ENCODE assay signal across 28 cellular contexts in the genomic region with DNA sequence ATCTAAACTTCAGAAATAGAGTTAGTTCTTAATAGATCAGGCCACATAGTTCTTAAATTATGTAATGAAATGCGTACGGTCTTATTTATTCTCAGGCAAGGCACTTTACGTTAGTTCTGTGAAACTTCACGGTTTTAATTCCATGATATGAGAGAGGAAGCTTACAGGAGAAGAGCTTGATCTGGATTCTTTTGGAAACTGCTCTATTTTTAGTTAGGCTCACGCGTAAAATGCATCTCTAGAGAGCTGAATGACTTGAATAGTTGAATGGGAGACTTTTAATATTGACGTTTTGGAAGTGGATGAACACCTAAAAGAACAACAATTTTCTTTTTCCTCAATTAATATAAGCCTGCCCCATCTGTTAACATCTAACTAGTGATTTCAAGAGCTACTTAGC.
"Had no signal": no experiment of that assay in that cellular context is flagged by ENCODE, and none has a peak within 500 bp of the region (broad histone marks: within the 10 kb centered on the region; RNA-seq: fewer than 3 reads in every experiment).

No MANE protein-coding gene starts in this region.

- H3K4me3 Mint-ChIP-seq: activated CD4-positive, alpha-beta memory T cell treated with anti-CD3 and anti-CD28 coated beads, Interleukin-2, amount 10 ng/mL, durations not matched to agents 7 days and 5 days; activated CD4-positive, alpha-beta T cell treated with anti-CD3 and anti-CD28 coated beads for 36 hours; activated naive CD8-positive, alpha-beta T cell treated with anti-CD3 and anti-CD28 coated beads, Interleukin-2, amount 10 ng/mL, durations not matched to agents 7 days and 5 days; T-helper 17 cell had no signal

- H3K27me3 ChIP-seq: breast epithelium, MG63, Peyer's patch had no signal

- H3K4me3 ChIP-seq: breast epithelium, MG63, Peyer's patch had no signal

- H3K27ac ChIP-seq: breast epithelium, KMS-11, Peyer's patch, RWPE1, VCaP had no signal

- H3K36me3 Mint-ChIP-seq: activated naive CD8-positive, alpha-beta T cell treated with anti-CD3 and anti-CD28 coated beads, Interleukin-2, amount 10 ng/mL, durations not matched to agents 7 days and 5 days had no signal

- ATAC-seq: activated CD4-positive, alpha-beta T cell treated with anti-CD3 and anti-CD28 coated beads for 36 hours; HepG2; T-helper 17 cell had no signal

- H3K27ac Mint-ChIP-seq: activated CD4-positive, alpha-beta memory T cell treated with anti-CD3 and anti-CD28 coated beads, Interleukin-2, amount 10 ng/mL, durations not matched to agents 7 days and 5 days; activated CD4-positive, alpha-beta T cell treated with anti-CD3 and anti-CD28 coated beads for 36 hours; activated naive CD8-positive, alpha-beta T cell treated with anti-CD3 and anti-CD28 coated beads, Interleukin-2, amount 10 ng/mL, durations not matched to agents 7 days and 5 days; T-helper 17 cell had no signal

- H3K4me1 Mint-ChIP-seq: activated CD4-positive, alpha-beta memory T cell treated with anti-CD3 and anti-CD28 coated beads, Interleukin-2, amount 10 ng/mL, durations not matched to agents 7 days and 5 days; activated CD4-positive, alpha-beta T cell treated with anti-CD3 and anti-CD28 coated beads for 36 hours; activated naive CD8-positive, alpha-beta T cell treated with anti-CD3 and anti-CD28 coated beads, Interleukin-2, amount 10 ng/mL, durations not matched to agents 7 days and 5 days; T-helper 17 cell had no signal

- H3K4me1 ChIP-seq: breast epithelium, Peyer's patch had no signal

- H3K27me3 Mint-ChIP-seq: activated CD4-positive, alpha-beta memory T cell treated with anti-CD3 and anti-CD28 coated beads, Interleukin-2, amount 10 ng/mL, durations not matched to agents 7 days and 5 days; activated CD4-positive, alpha-beta T cell treated with anti-CD3 and anti-CD28 coated beads for 36 hours; activated naive CD8-positive, alpha-beta T cell treated with anti-CD3 and anti-CD28 coated beads, Interleukin-2, amount 10 ng/mL, durations not matched to agents 7 days and 5 days; T-helper 17 cell had no signal

- H3K9ac ChIP-seq: KMS-11 had no signal

- H3K9me3 ChIP-seq: breast epithelium, Peyer's patch had no signal

- H3K36me3 ChIP-seq: breast epithelium, MG63, Peyer's patch had no signal

- H3K9me3 Mint-ChIP-seq: activated CD4-positive, alpha-beta memory T cell treated with anti-CD3 and anti-CD28 coated beads, Interleukin-2, amount 10 ng/mL, durations not matched to agents 7 days and 5 days; activated naive CD8-positive, alpha-beta T cell treated with anti-CD3 and anti-CD28 coated beads, Interleukin-2, amount 10 ng/mL, durations not matched to agents 7 days and 5 days had no signal

- H3K4me2 ChIP-seq: KMS-11 had no signal

- DNase-seq: activated CD4-positive, alpha-beta memory T cell treated with anti-CD3 and anti-CD28 coated beads, Interleukin-2, amount 10 ng/mL, durations not matched to agents 7 days and 5 days; activated CD4-positive, alpha-beta T cell treated with anti-CD3 and anti-CD28 coated beads for 36 hours; activated CD4-positive, alpha-beta T cell treated with anti-CD3 and anti-CD28 coated beads, Interleukin-2, amount 50 U/mL, for 1 hour; activated naive CD4-positive, alpha-beta T cell treated with anti-CD3 and anti-CD28 coated beads, Interleukin-2, amount 50 U/mL, for 16 hours; activated naive CD8-positive, alpha-beta T cell treated with anti-CD3 and anti-CD28 coated beads, Interleukin-2, amount 10 ng/mL, durations not matched to agents 7 days and 5 days; activated T-cell treated with anti-CD3 and anti-CD28 coated beads for 4 hours; aorta; MG63; MV-4-11; NCI-H1092 treated with DMSO at 0.1 percent for 48 hours; NCI-H1417 treated with DMSO at 0.1 percent for 48 hours; NCI-H1694; NCI-H2029; NCI-H345; NCI-H510A; NCI-H526 treated with DMSO at 0.1 percent for 48 hours; NCI-H82; NK-92 treated with Interleukin-12 subunit alpha and Interleukin-12 subunit beta, amount 100 ng/mL, for 24 hours; OCI-M1; Peyer's patch; SHP77 treated with DMSO at 0.1 percent for 48 hours; T-helper 17 cell; T1000 had no signal
